In the genomic region with DNA sequence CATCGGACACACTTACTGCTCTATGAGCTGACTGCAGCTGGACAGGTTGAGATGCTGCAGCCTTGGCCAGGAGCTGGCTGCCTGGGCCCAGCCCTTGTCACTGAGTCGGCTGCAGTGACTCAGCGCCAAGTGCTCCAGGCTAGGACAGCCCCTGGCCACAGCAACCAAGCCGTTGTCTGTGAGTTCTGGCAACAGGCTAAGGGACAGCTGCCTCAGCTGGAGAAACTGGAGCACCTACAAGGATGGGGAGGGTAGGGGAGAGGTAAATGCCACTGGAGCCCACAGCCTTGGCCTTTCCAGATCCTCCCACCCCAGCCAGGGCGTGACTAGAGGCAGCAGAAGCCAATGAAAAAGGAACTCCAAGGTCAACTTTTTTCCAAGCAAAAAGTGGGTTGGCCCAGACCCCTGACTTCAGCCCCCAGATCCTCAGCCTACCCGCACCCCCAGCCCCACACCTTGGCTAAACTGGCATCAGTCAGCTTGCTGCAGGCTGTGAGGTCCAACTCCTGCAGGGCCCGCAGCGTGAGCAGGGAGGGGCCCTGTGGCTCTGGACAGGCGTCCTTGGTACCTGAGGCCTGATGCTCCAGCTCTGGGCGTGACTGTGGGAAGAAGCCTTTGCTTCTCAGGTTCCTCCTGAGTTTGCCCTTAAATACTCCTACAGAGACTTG, we compare ENCODE assay signal across 2 cellular contexts.
TF ChIP-seq lines count a peak whose summit lies in the region.

No MANE protein-coding gene starts in this region.

TF ChIP-seq in HCT116, 20 proteins besides CTCF, POLR2A, EP300 and RAD21 (continued from another document):
- TF ChIP-seq, protein P1, sequence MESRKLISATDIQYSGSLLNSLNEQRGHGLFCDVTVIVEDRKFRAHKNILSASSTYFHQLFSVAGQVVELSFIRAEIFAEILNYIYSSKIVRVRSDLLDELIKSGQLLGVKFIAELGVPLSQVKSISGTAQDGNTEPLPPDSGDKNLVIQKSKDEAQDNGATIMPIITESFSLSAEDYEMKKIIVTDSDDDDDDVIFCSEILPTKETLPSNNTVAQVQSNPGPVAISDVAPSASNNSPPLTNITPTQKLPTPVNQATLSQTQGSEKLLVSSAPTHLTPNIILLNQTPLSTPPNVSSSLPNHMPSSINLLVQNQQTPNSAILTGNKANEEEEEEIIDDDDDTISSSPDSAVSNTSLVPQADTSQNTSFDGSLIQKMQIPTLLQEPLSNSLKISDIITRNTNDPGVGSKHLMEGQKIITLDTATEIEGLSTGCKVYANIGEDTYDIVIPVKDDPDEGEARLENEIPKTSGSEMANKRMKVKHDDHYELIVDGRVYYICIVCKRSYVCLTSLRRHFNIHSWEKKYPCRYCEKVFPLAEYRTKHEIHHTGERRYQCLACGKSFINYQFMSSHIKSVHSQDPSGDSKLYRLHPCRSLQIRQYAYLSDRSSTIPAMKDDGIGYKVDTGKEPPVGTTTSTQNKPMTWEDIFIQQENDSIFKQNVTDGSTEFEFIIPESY (IDR thresholded peaks at IDR 0.05; ENCODE audit: extremely low read depth, insufficient replicate concordance, low read length) = no peak
- TF ChIP-seq, protein P2, sequence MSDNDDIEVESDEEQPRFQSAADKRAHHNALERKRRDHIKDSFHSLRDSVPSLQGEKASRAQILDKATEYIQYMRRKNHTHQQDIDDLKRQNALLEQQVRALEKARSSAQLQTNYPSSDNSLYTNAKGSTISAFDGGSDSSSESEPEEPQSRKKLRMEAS (IDR thresholded peaks at IDR 0.05) = no peak
- TF ChIP-seq EZH2 (IDR thresholded peaks at IDR 0.05) = no peak
- no peak for TF ChIP-seq EZH2phosphoT487 (IDR thresholded peaks at IDR 0.05; ENCODE audit: borderline replicate concordance)
TF ChIP-seq in HCT116: peak in this region for 0.

TF ChIP-seq in SK-N-SH treated with all-trans-retinoic acid at 6 μM for 48 hours, 23 proteins besides CTCF, POLR2A, EP300 and RAD21 (continued from another document):
- TF ChIP-seq, protein P3, sequence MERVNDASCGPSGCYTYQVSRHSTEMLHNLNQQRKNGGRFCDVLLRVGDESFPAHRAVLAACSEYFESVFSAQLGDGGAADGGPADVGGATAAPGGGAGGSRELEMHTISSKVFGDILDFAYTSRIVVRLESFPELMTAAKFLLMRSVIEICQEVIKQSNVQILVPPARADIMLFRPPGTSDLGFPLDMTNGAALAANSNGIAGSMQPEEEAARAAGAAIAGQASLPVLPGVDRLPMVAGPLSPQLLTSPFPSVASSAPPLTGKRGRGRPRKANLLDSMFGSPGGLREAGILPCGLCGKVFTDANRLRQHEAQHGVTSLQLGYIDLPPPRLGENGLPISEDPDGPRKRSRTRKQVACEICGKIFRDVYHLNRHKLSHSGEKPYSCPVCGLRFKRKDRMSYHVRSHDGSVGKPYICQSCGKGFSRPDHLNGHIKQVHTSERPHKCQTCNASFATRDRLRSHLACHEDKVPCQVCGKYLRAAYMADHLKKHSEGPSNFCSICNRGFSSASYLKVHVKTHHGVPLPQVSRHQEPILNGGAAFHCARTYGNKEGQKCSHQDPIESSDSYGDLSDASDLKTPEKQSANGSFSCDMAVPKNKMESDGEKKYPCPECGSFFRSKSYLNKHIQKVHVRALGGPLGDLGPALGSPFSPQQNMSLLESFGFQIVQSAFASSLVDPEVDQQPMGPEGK (CRISPR knock-in tag; IDR thresholded peaks at IDR 0.05; ENCODE audit: borderline replicate concordance) = no peak
- TF ChIP-seq, protein P4, sequence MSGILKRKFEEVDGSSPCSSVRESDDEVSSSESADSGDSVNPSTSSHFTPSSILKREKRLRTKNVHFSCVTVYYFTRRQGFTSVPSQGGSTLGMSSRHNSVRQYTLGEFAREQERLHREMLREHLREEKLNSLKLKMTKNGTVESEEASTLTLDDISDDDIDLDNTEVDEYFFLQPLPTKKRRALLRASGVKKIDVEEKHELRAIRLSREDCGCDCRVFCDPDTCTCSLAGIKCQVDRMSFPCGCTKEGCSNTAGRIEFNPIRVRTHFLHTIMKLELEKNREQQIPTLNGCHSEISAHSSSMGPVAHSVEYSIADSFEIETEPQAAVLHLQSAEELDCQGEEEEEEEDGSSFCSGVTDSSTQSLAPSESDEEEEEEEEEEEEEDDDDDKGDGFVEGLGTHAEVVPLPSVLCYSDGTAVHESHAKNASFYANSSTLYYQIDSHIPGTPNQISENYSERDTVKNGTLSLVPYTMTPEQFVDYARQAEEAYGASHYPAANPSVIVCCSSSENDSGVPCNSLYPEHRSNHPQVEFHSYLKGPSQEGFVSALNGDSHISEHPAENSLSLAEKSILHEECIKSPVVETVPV (CRISPR knock-in tag; IDR thresholded peaks at IDR 0.05) = no peak
- TF ChIP-seq ARNTL (CRISPR knock-in tag; IDR thresholded peaks at IDR 0.05; ENCODE audit: borderline replicate concordance, low read depth) (no peak), CSDC2 (CRISPR knock-in tag; IDR thresholded peaks at IDR 0.05) (no peak)
TF ChIP-seq in SK-N-SH treated with all-trans-retinoic acid at 6 μM for 48 hours: peak in this region for 0.
